13 cellular contexts compared by ENCODE assay signal in the genomic region with DNA sequence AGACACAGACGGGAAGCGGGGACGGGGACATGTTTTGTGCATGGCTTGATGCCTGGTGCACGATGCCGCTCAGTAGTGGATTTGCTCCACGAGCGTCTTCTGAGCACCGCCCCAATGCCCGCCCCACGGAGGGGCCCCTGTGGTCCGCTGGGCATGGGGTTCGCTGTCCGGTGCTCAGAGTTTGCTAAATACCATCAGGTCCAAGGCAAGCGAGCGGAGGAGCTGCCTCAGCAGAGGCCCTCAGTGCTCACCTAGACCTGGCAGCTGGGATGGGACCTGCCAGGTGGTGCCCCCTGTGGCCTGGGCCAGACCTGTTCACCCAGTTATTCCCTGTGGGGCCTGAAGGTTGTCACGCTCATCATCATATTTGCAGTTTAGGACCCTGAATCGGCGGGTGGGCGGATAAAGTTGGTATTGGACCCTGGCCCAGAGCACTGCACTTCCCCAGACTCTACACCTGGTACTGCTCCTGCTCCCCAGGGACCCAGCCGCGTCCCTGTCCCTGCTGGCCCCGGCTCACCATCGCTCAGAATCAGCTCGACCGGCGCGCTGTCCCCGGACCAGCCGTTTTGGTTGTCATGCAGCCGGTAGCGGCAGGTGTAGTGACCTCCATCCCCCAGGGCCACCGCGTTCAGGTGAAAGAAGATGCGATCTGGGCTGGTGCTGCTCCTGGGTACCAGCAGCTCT.
"Had no signal": no experiment of that assay in that cellular context is flagged by ENCODE, and none has a peak within 500 bp of the region (broad histone marks: within the 10 kb centered on the region; RNA-seq: fewer than 3 reads in every experiment).

No MANE protein-coding gene starts in this region.

- H3K4me3 Mint-ChIP-seq: naive thymus-derived CD4-positive, alpha-beta T cell had no signal

- H3K27ac ChIP-seq: upper lobe of right lung had no signal

- H3K27ac Mint-ChIP-seq: naive thymus-derived CD4-positive, alpha-beta T cell had no signal

- H3K9me3 ChIP-seq: upper lobe of right lung had no signal

- H3K36me3 ChIP-seq: upper lobe of right lung had no signal

- DNase-seq: activated CD4-positive, alpha-beta T cell treated with anti-CD3 and anti-CD28 coated beads, Interleukin-2, amount 50 U/mL, for 4 hours; activated CD4-positive, CD25-positive, alpha-beta regulatory T cell treated with anti-CD3 and anti-CD28 coated beads, Interleukin-2, amount 50 U/mL, for 72 hours; activated T-cell treated with anti-CD3 and anti-CD28 coated beads, Interleukin-2, amount 50 U/mL, for 48 hours; caudate nucleus; cortex of kidney; effector CD8-positive, alpha-beta T cell; naive thymus-derived CD4-positive, alpha-beta T cell; occipital lobe; stimulated activated CD4-positive, alpha-beta T cell treated with anti-CD3 and anti-CD28 coated beads, Interleukin-12 subunit alpha, Interleukin-12 subunit beta, amount 100 ng/mL, for 4 hours; stimulated activated naive CD8-positive, alpha-beta T cell treated with anti-CD3 and anti-CD28 coated beads, Interleukin-15, Interleukin-2, amounts not matched to agents 100 U/mL and 50 U/mL, for 24 hours; T-helper 2 cell; upper lobe of right lung had no signal

- H3K4me3 ChIP-seq: lung, upper lobe of right lung had no signal

- ATAC-seq: naive thymus-derived CD4-positive, alpha-beta T cell; stimulated activated naive CD8-positive, alpha-beta T cell treated with anti-CD3 and anti-CD28 coated beads, Interleukin-15, Interleukin-2, amounts not matched to agents 100 U/mL and 50 U/mL, for 24 hours; upper lobe of right lung had no signal
